ENCODE assay signal across 8 cellular contexts in the genomic region with DNA sequence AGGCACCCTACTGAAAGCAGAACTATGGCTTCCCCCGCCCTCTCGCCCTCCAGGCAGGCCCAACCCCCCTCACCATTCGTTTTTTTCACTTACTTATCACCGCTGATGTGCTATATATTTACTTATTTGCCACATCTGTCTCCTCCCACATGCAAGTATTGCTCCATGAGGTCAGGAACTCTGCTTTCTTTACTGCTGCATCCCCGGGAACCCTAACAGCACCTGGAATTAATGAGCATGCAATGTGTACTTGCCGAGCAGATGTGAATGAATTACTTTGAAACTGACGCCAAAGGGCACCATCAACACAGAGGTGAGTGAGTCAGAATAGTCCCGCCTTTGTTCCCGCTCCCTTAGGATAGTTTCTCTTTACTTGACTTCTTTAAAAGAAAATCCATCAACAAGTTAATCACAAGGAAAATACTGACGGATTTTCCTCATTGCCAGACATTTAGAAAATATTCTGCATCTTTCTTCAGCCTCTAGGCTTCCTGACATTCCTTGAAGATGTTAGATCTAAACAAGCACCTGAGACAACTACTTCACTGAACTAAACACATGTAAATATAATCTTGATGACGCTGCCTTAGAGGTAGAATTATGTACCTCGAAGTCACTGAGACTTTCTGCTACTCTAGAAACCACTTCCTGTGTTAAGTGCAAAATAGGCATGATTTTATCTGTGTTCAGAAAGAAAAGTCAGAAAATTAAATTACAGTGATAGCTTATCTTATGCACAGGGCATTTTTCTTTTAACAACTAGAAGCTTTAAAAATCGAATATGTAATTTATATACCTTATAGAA. TPM values are rescaled to one million over a fixed set of nuclear protein-coding genes. Genes with fewer than 3 reads are reported as not detected.
DNase-seq lines count a peak whose midpoint lies in the region; ATAC-seq, FAIRE-seq and TF ChIP-seq lines count a peak whose summit lies in the region.

No MANE protein-coding gene starts in this region.

- peak; percentile 7 for FAIRE-seq in RCC 7860 (lab: Jason Lieb, UNC)

- H3K36me3 ChIP-seq in ES-I3 (ENCODE audit: insufficient read depth, low read length) (no peaks in the 10 kb centered on the region), suprapubic skin (no peaks in the 10 kb centered on the region)

- DNase-seq in RCC 7860 (ENCODE audit: low spot score): peak; percentile 37
- no peak for DNase-seq in epithelial cell of prostate (ENCODE audit: low read depth, low spot score)
- DNase-seq in suprapubic skin (ENCODE audit: low spot score in 2 of 2): no peak
- DNase-seq in stimulated activated CD4-positive, alpha-beta T cell treated with anti-CD3 and anti-CD28 coated beads, Interleukin-2, amount 100 ng/mL, for 48 hours: no peak
- no peak for DNase-seq in NK-92 (lab: John Stamatoyannopoulos, UW; ENCODE audit: unreplicated experiment)

- no peak for TF ChIP-seq EP300 in suprapubic skin (IDR thresholded peaks at IDR 0.05)

- H3K4me1 ChIP-seq in ES-I3 (ENCODE audit: insufficient read depth, low read length): peaks cover 29% of the 10 kb centered on the region
- H3K4me1 ChIP-seq in suprapubic skin: peaks cover 15% of the 10 kb centered on the region

- ATAC-seq in HG03097 (IDR thresholded peaks at IDR 0.05; ENCODE audit: low FRiP score, unreplicated experiment): peak; percentile 51
- no peak for ATAC-seq in GM19324 (IDR thresholded peaks at IDR 0.05; ENCODE audit: low FRiP score, unreplicated experiment)

- WGBS in suprapubic skin: 30% methylated on average over 13 of the region's 13 CpGs

- peak overlapping the region; percentile 9; the same call in 1 of the 2 replicates for H3K9ac ChIP-seq in ES-I3 (ENCODE audit: low read depth, low read length)

- H3K9me3 ChIP-seq in ES-I3 (ENCODE audit: control insufficient read depth, insufficient read depth, low read length) (no peaks in the 10 kb centered on the region), suprapubic skin (no peaks in the 10 kb centered on the region)

- no peak for TF ChIP-seq POLR2A in suprapubic skin (IDR thresholded peaks at IDR 0.05)

- no peak for TF ChIP-seq CTCF in suprapubic skin (IDR thresholded peaks at IDR 0.05)

- no peak overlapping the region for H3K4me3 ChIP-seq in suprapubic skin

- H3K27ac ChIP-seq in epithelial cell of prostate: peak overlapping the region; percentile 45
- peak overlapping the region; percentile 7 for H3K27ac ChIP-seq in suprapubic skin

- H3K27me3 ChIP-seq in suprapubic skin: no peaks in the 10 kb centered on the region

RNA-seq across cellular contexts. Expression of gene RAB4A, which starts 17.5 kb away (rescaled TPM):
- total RNA-seq in suprapubic skin: 10 to 100 TPM; 37.1 to 78.4 (median 49.3) TPM
